Comparison of ENCODE assay signal across 8 cellular contexts in genomic region chr19:49512970-49513745, GRCh38. TPM values are rescaled to one million over a fixed set of nuclear protein-coding genes. Genes with fewer than 3 reads are reported as not detected.
DNase-seq lines count a peak whose midpoint lies in the region; TF ChIP-seq lines count a peak whose summit lies in the region.

No MANE protein-coding gene starts in this region.

- peaks cover 0 to 2% of the 10 kb centered on the region in 2 donors for H3K27me3 Mint-ChIP-seq in CD8-positive, alpha-beta memory T cell
- H3K27me3 Mint-ChIP-seq in activated CD4-positive, alpha-beta memory T cell treated with anti-CD3 and anti-CD28 coated beads, Interleukin-2, amount 10 ng/mL, durations not matched to agents 7 days and 5 days, result no peaks in the 10 kb centered on the region
- H3K27me3 Mint-ChIP-seq in neural progenitor cell (ENCODE audit: insufficient read depth, low read depth), result peaks cover 9% of the 10 kb centered on the region

- H3K9ac ChIP-seq in neural progenitor cell, result no peak overlapping the region

- no peak for TF ChIP-seq EP300 in Ishikawa (IDR thresholded peaks at IDR 0.05; ENCODE audit: borderline replicate concordance)

- peak overlapping the region in 6 of 8 donors; percentile 67 to 98 (median 87) for H3K27ac Mint-ChIP-seq in CD8-positive, alpha-beta memory T cell
- H3K27ac Mint-ChIP-seq in activated CD4-positive, alpha-beta memory T cell treated with anti-CD3 and anti-CD28 coated beads, Interleukin-2, amount 10 ng/mL, durations not matched to agents 7 days and 5 days, result peak overlapping the region; percentile 62
- H3K27ac Mint-ChIP-seq in neural progenitor cell, result peak overlapping the region; percentile 78

- no peaks in the 10 kb centered on the region for H3K36me3 ChIP-seq in CD8-positive, alpha-beta memory T cell (ENCODE audit: insufficient read depth, low read length)
- H3K36me3 ChIP-seq in neural progenitor cell, result no peaks in the 10 kb centered on the region

- H3K9me3 Mint-ChIP-seq in CD8-positive, alpha-beta memory T cell, result no peaks in the 10 kb centered on the region
- H3K9me3 Mint-ChIP-seq in activated CD4-positive, alpha-beta memory T cell treated with anti-CD3 and anti-CD28 coated beads, Interleukin-2, amount 10 ng/mL, durations not matched to agents 7 days and 5 days, result no peaks in the 10 kb centered on the region
- no peaks in the 10 kb centered on the region for H3K9me3 Mint-ChIP-seq in neural progenitor cell

- POLR2A ChIA-PET in CD8-positive, alpha-beta memory T cell (lab: Charles Lee), result interaction anchor here (0.6 to 1.8 kb wide), 4 partner anchors 14 to 541 kb away, joined by 3 to 5 read pairs (median 3); partner anchors contain the start of genes NOSIP and RCN3
- POLR2A ChIA-PET in activated CD4-positive, alpha-beta memory T cell treated with anti-CD3 and anti-CD28 coated beads, Interleukin-2, amount 10 ng/mL, durations not matched to agents 7 days and 5 days (lab: Charles Lee), result interaction anchor here (0.5 to 1.7 kb wide), 4 partner anchors 12 to 56 kb away, joined by 3 to 5 read pairs (median 3); no protein-coding TSS in a partner anchor

- no peaks in the 10 kb centered on the region for H3K9me3 ChIP-seq in CD8-positive, alpha-beta memory T cell (ENCODE audit: low read length)
- H3K9me3 ChIP-seq in neural progenitor cell (ENCODE audit: low read depth), result no peaks in the 10 kb centered on the region

- H3K27ac ChIP-seq in CD8-positive, alpha-beta memory T cell (ENCODE audit: low read depth, low read length), result no peak overlapping the region
- H3K27ac ChIP-seq in neural progenitor cell, result peak overlapping the region; percentile 71

- H3K4me3 ChIP-seq in CD8-positive, alpha-beta memory T cell (ENCODE audit: low read length), result peak overlapping the region; percentile 51
- peak overlapping the region; percentile 46 for H3K4me3 ChIP-seq in fibroblast of mammary gland (ENCODE audit: control insufficient read depth, low read depth, low read length)
- H3K4me3 ChIP-seq in neural progenitor cell, result peak overlapping the region; percentile 66

- H3K79me2 ChIP-seq in neural progenitor cell (ENCODE audit: low read depth), result peaks cover 6% of the 10 kb centered on the region

- peak overlapping the region; percentile 86 for H2AFZ ChIP-seq in neural progenitor cell (replicated peaks)

- H3K4me3 Mint-ChIP-seq in CD8-positive, alpha-beta memory T cell, result peak overlapping the region; percentile 80 to 93 (median 84)
- H3K4me3 Mint-ChIP-seq in activated CD4-positive, alpha-beta memory T cell treated with anti-CD3 and anti-CD28 coated beads, Interleukin-2, amount 10 ng/mL, durations not matched to agents 7 days and 5 days, result peak overlapping the region; percentile 69
- peak overlapping the region; percentile 91 for H3K4me3 Mint-ChIP-seq in neural progenitor cell

- H3K4me1 Mint-ChIP-seq in CD8-positive, alpha-beta memory T cell, result peaks cover 18 to 41% (median 21%) of the 10 kb centered on the region in 3 donors
- H3K4me1 Mint-ChIP-seq in activated CD4-positive, alpha-beta memory T cell treated with anti-CD3 and anti-CD28 coated beads, Interleukin-2, amount 10 ng/mL, durations not matched to agents 7 days and 5 days, result peaks cover 25% of the 10 kb centered on the region
- H3K4me1 Mint-ChIP-seq in neural progenitor cell, result peaks cover 22% of the 10 kb centered on the region

- CTCF ChIA-PET in CD8-positive, alpha-beta memory T cell (lab: Charles Lee), result interaction anchor here (1.0 to 2.8 kb wide), 5 partner anchors 10 to 160 kb away, joined by 4 to 11 read pairs (median 5); no protein-coding TSS in a partner anchor
- CTCF ChIA-PET in activated CD4-positive, alpha-beta memory T cell treated with anti-CD3 and anti-CD28 coated beads, Interleukin-2, amount 10 ng/mL, durations not matched to agents 7 days and 5 days (lab: Charles Lee), result interaction anchor here (0.6 to 3.1 kb wide), 3 partner anchors 34 to 1744 kb away, joined by 3 to 17 read pairs (median 14); no protein-coding TSS in a partner anchor

- H3K36me3 Mint-ChIP-seq in CD8-positive, alpha-beta memory T cell, result peaks cover 0 to 6% (median 6%) of the 10 kb centered on the region in 3 donors
- no peaks in the 10 kb centered on the region for H3K36me3 Mint-ChIP-seq in activated CD4-positive, alpha-beta memory T cell treated with anti-CD3 and anti-CD28 coated beads, Interleukin-2, amount 10 ng/mL, durations not matched to agents 7 days and 5 days (ENCODE audit: low read depth)
- H3K36me3 Mint-ChIP-seq in neural progenitor cell, result peaks cover 3% of the 10 kb centered on the region

- H4K20me1 ChIP-seq in neural progenitor cell (ENCODE audit: low read depth), result no peaks in the 10 kb centered on the region

- no peak for TF ChIP-seq RAD21 in Ishikawa (IDR thresholded peaks at IDR 0.05; ENCODE audit: low read depth)

- H3F3A ChIP-seq in neural progenitor cell (ENCODE audit: low read depth), result peaks cover 25% of the 10 kb centered on the region

- peaks cover 35% of the 10 kb centered on the region for H3K4me1 ChIP-seq in CD8-positive, alpha-beta memory T cell (ENCODE audit: insufficient read depth, low read length)
- H3K4me1 ChIP-seq in neural progenitor cell, result peaks cover 15% of the 10 kb centered on the region

- H3K4me2 ChIP-seq in neural progenitor cell, result peak overlapping the region; percentile 81

- TF ChIP-seq CTCF in fibroblast of mammary gland (conservative IDR thresholded peaks at IDR 0.05; ENCODE audit: control insufficient read depth, insufficient read depth, low read depth, low read length), result no peak
- TF ChIP-seq CTCF in neural progenitor cell (IDR thresholded peaks at IDR 0.05), result no peak

- DNase-seq in CD8-positive, alpha-beta memory T cell, result peak in 1 of 5 donors; percentile 31
- no peak for DNase-seq in activated CD4-positive, alpha-beta memory T cell treated with anti-CD3 and anti-CD28 coated beads, Interleukin-2, amount 10 ng/mL, durations not matched to agents 7 days and 5 days
- DNase-seq in fibroblast of mammary gland (ENCODE audit: low read depth) (no peak), neural progenitor cell (ENCODE audit: low spot score) (peak; percentile 80), 8988T (no peak), mesenteric fat pad (ENCODE audit: low spot score) (no peak)
- DNase-seq in stimulated activated CD8-positive, alpha-beta memory T cell treated with anti-CD3 and anti-CD28 coated beads, Interleukin-4, amount 100 ng/mL, for 48 hours, result no peak

- no peaks in the 10 kb centered on the region for H3K27me3 ChIP-seq in CD8-positive, alpha-beta memory T cell (ENCODE audit: insufficient read depth, low read length, poor library complexity, severe bottlenecking)
- no peaks in the 10 kb centered on the region for H3K27me3 ChIP-seq in neural progenitor cell

TF ChIP-seq in Ishikawa, 13 proteins besides CTCF, POLR2A, EP300 and RAD21:
- TF ChIP-seq MAX (IDR thresholded peaks at IDR 0.05), result peak; percentile 42
- peak; percentile 86 for TF ChIP-seq ZBTB7A (IDR thresholded peaks at IDR 0.05; ENCODE audit: low read depth)
- TF ChIP-seq CREB1 (IDR thresholded peaks at IDR 0.05; ENCODE audit: low read depth), result no peak
- no peak for TF ChIP-seq FOXM1 (IDR thresholded peaks at IDR 0.05; ENCODE audit: borderline replicate concordance, low read depth)
- no peak for TF ChIP-seq EGR1 (IDR thresholded peaks at IDR 0.05)
- peak; percentile 21; the same call in 1 of the 2 replicates for TF ChIP-seq TAF1 (IDR thresholded peaks at IDR 0.05; ENCODE audit: low read depth)
- peak; percentile 85 for TF ChIP-seq USF1 (IDR thresholded peaks at IDR 0.05)
- no peak for TF ChIP-seq TEAD4 (IDR thresholded peaks at IDR 0.05)

RNA-seq across cellular contexts. Expression of gene FCGRT, which starts 0.7 kb away (rescaled TPM):
- total RNA-seq in CD8-positive, alpha-beta memory T cell, result 10 to 100 TPM; 16.2 to 16.3 TPM
- 52.4 TPM for polyA plus RNA-seq in CD8-positive, alpha-beta memory T cell
- 10 to 100 TPM; 10.2 to 11.1 TPM for total RNA-seq in activated CD4-positive, alpha-beta memory T cell treated with anti-CD3 and anti-CD28 coated beads, Interleukin-2, amount 10 ng/mL, durations not matched to agents 7 days and 5 days
- total RNA-seq in neural progenitor cell (ENCODE audit: low replicate concordance), result 10.0 and 30.8 TPM in 2 replicates
- total RNA-seq in mesenteric fat pad, result 476 TPM

RNA-seq across cellular contexts. Expression of gene RCN3, which starts 14.6 kb away (rescaled TPM):
- total RNA-seq in CD8-positive, alpha-beta memory T cell, result 1 to 10 TPM; 1.4 to 1.7 TPM
- 2.1 TPM for polyA plus RNA-seq in CD8-positive, alpha-beta memory T cell
- total RNA-seq in activated CD4-positive, alpha-beta memory T cell treated with anti-CD3 and anti-CD28 coated beads, Interleukin-2, amount 10 ng/mL, durations not matched to agents 7 days and 5 days, result 1 to 10 TPM; 1.8 to 2.0 TPM
- 4.2 and 4.5 TPM in 2 replicates for total RNA-seq in neural progenitor cell (ENCODE audit: low replicate concordance)
- total RNA-seq in mesenteric fat pad, result 76.2 TPM

RNA-seq across cellular contexts. Expression of gene RPS11, which starts 16.9 kb away (rescaled TPM):
- total RNA-seq in CD8-positive, alpha-beta memory T cell, result 1,000 to 10,000 TPM; 2,863 to 2,871 TPM
- polyA plus RNA-seq in CD8-positive, alpha-beta memory T cell, result 1,959 TPM
- total RNA-seq in activated CD4-positive, alpha-beta memory T cell treated with anti-CD3 and anti-CD28 coated beads, Interleukin-2, amount 10 ng/mL, durations not matched to agents 7 days and 5 days, result 1,000 to 10,000 TPM; 2,194 to 2,385 TPM
- total RNA-seq in neural progenitor cell (ENCODE audit: low replicate concordance) (5,448 and 6,772 TPM in 2 replicates), mesenteric fat pad (1,458 TPM)

RNA-seq across cellular contexts. Expression of gene RPL13A, which starts 25.8 kb away (rescaled TPM):
- 1,000 to 10,000 TPM; 3,865 to 3,912 TPM for total RNA-seq in CD8-positive, alpha-beta memory T cell
- polyA plus RNA-seq in CD8-positive, alpha-beta memory T cell, result 2,679 TPM
- total RNA-seq in activated CD4-positive, alpha-beta memory T cell treated with anti-CD3 and anti-CD28 coated beads, Interleukin-2, amount 10 ng/mL, durations not matched to agents 7 days and 5 days, result 1,000 to 10,000 TPM; 2,417 to 2,463 TPM
- total RNA-seq in neural progenitor cell (ENCODE audit: low replicate concordance), result 2,053 and 3,348 TPM in 2 replicates
- total RNA-seq in mesenteric fat pad, result 2,027 TPM

RNA-seq across cellular contexts. Expression of gene FLT3LG, which starts 39.1 kb away (rescaled TPM):
- total RNA-seq in CD8-positive, alpha-beta memory T cell, result 10 to 100 TPM; 63.9 to 71.5 TPM
- 148 TPM for polyA plus RNA-seq in CD8-positive, alpha-beta memory T cell
- 100 to 1,000 TPM; 187 to 197 TPM for total RNA-seq in activated CD4-positive, alpha-beta memory T cell treated with anti-CD3 and anti-CD28 coated beads, Interleukin-2, amount 10 ng/mL, durations not matched to agents 7 days and 5 days
- total RNA-seq in neural progenitor cell (ENCODE audit: low replicate concordance) (0.24 and 0.96 TPM in 2 replicates), mesenteric fat pad (6.2 TPM)

Comparison
In these comparisons a context has a peak if more than half of its experiments do, and no peak if none do; other contexts are left out.
1. RNA of gene FCGRT, which starts 0.7 kb away (total RNA-seq): 476 TPM in mesenteric fat pad (single experiment); 16.2 to 16.3 TPM in CD8-positive, alpha-beta memory T cell, 10.2 to 11.1 TPM in activated CD4-positive, alpha-beta memory T cell treated with anti-CD3 and anti-CD28 coated beads, Interleukin-2, amount 10 ng/mL, durations not matched to agents 7 days and 5 days and 10.0 to 30.8 TPM in neural progenitor cell; every median in the first group is over 10 times any median in the second.
2. RNA of gene RCN3, which starts 14.6 kb away (total RNA-seq): 76.2 TPM in mesenteric fat pad (single experiment); 4.2 to 4.5 TPM in neural progenitor cell, 1.8 to 2.0 TPM in activated CD4-positive, alpha-beta memory T cell treated with anti-CD3 and anti-CD28 coated beads, Interleukin-2, amount 10 ng/mL, durations not matched to agents 7 days and 5 days and 1.4 to 1.7 TPM in CD8-positive, alpha-beta memory T cell; every median in the first group is over 10 times any median in the second.
3. Peak in every context shown above with its lines, with median percentiles within 50 percentile points of each other: H3K4me3 ChIP-seq, H3K27ac Mint-ChIP-seq and H3K4me3 Mint-ChIP-seq.